In genomic region chr9:100401042-100401441, GRCh38 we compare ENCODE assay signal across 1 cellular context.
TF ChIP-seq lines count a peak whose summit lies in the region.

No MANE protein-coding gene starts in this region.

TF ChIP-seq in A549, 52 proteins besides CTCF, POLR2A, EP300 and RAD21:
- TF ChIP-seq FOXS1 (CRISPR knock-in tag; IDR thresholded peaks at IDR 0.05), result no peak
- TF ChIP-seq TFCP2L1 (CRISPR knock-in tag; IDR thresholded peaks at IDR 0.05), result no peak
- TF ChIP-seq MYC (IDR thresholded peaks at IDR 0.05; ENCODE audit: borderline replicate concordance, low read length), result no peak
- TF ChIP-seq RNF2 (IDR thresholded peaks at IDR 0.05; ENCODE audit: borderline replicate concordance, low read depth), result no peak
- TF ChIP-seq SREBF2 (IDR thresholded peaks at IDR 0.05), result no peak
